Comparison of ENCODE assay signal across 12 cellular contexts in the genomic region with DNA sequence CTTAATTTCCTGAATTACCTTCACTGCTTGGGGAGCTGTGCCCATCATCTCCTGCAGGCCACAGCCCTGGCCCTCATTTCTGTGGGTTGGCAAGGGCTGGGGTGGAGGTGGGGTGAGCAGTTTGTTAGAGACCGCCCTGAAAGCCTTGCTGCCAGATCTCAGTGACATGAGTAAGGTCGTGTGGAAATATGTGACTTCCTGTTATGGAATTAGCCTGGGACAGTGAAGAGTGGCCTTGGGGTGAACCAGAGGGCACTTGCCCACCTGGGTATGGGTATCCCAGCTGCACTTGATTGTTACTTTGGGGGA. TPM values are rescaled to one million over a fixed set of nuclear protein-coding genes. Genes with fewer than 3 reads are reported as not detected.
A peak's percentile ranks its signal among the peaks of the same experiment; 100 is the strongest.
DNase-seq lines count a peak whose midpoint lies in the region; TF ChIP-seq lines count a peak whose summit lies in the region.
"Had no signal": no experiment of that assay in that cellular context is flagged by ENCODE, and none has a peak within 500 bp of the region (broad histone marks: within the 10 kb centered on the region; RNA-seq: fewer than 3 reads in every experiment).

No MANE protein-coding gene starts in this region.

- CTCF ChIA-PET in CD8-positive, alpha-beta memory T cell (lab: Charles Lee): interaction anchor here (1.3 kb wide), 1 partner anchor 14 kb away, joined by 3 read pairs; the partner anchor contains the start of gene GMCL2
- CTCF ChIA-PET in Calu3 (lab: Charles Lee): no interaction called here

- no peaks in the 10 kb centered on the region for H3K27me3 ChIP-seq in CD8-positive, alpha-beta memory T cell (ENCODE audit: insufficient read depth, low read length, poor library complexity, severe bottlenecking)
- H3K27me3 ChIP-seq in prostate gland (replicated peaks; ENCODE audit: insufficient read depth): no peaks in the 10 kb centered on the region

- peaks cover 0 to 2% of the 10 kb centered on the region in 2 donors for H3K27me3 Mint-ChIP-seq in CD8-positive, alpha-beta memory T cell
- H3K27me3 Mint-ChIP-seq in Calu3 (ENCODE audit: unreplicated experiment): peaks cover 12% of the 10 kb centered on the region

- TF ChIP-seq CTCF in coronary artery (IDR thresholded peaks at IDR 0.05) (no peak), prostate gland (IDR thresholded peaks at IDR 0.05) (no peak), Calu3 (IDR thresholded peaks at IDR 0.05; ENCODE audit: unreplicated experiment) (no peak)

- peak overlapping the region in 5 of 7 donors; percentile 5 to 85 (median 45) for H3K4me3 Mint-ChIP-seq in CD8-positive, alpha-beta memory T cell
- H3K4me3 Mint-ChIP-seq in Calu3 (ENCODE audit: low read depth, unreplicated experiment): no peak overlapping the region

- H3K36me3 Mint-ChIP-seq in CD8-positive, alpha-beta memory T cell: peaks cover 0 to 18% (median 1%) of the 10 kb centered on the region in 3 donors
- peaks cover 41% of the 10 kb centered on the region for H3K36me3 Mint-ChIP-seq in Calu3 (ENCODE audit: insufficient read depth, unreplicated experiment)

- peak overlapping the region in 1 of 8 donors; percentile 77 for H3K27ac Mint-ChIP-seq in CD8-positive, alpha-beta memory T cell
- no peak overlapping the region for H3K27ac Mint-ChIP-seq in Calu3 (ENCODE audit: unreplicated experiment)

- peaks cover 16% of the 10 kb centered on the region for H3K4me1 ChIP-seq in CD8-positive, alpha-beta memory T cell (ENCODE audit: insufficient read depth, low read length)
- peaks cover 11% of the 10 kb centered on the region for H3K4me1 ChIP-seq in prostate gland (replicated peaks)

- intact Hi-C loops in prostate gland (cut with DNase I): no loop called here
- intact Hi-C loops in Calu3 (cut with micrococcal nuclease; ENCODE audit: unreplicated experiment): no loop called here

- 51% methylated on average over 2 of the region's 2 CpGs for WGBS in prostate gland

- peaks cover 2% of the 10 kb centered on the region for H3K36me3 ChIP-seq in CD8-positive, alpha-beta memory T cell (ENCODE audit: insufficient read depth, low read length)
- H3K36me3 ChIP-seq in prostate gland: no peaks in the 10 kb centered on the region

- no peak overlapping the region for H3K27ac ChIP-seq in CD8-positive, alpha-beta memory T cell (ENCODE audit: low read depth, low read length)
- no peak overlapping the region for H3K27ac ChIP-seq in coronary artery
- H3K27ac ChIP-seq in prostate gland: no peak overlapping the region

- POLR2A ChIA-PET in CD8-positive, alpha-beta memory T cell (lab: Charles Lee): no interaction called here

- DNase-seq in 8988T (peak; percentile 66), NOMO-1 (lab: John Stamatoyannopoulos, UW; ENCODE audit: unreplicated experiment in 2 of 2) (peak; percentile 67 to 68), coronary artery (ENCODE audit: low spot score) (peak; percentile 49), mesenteric fat pad (ENCODE audit: low spot score) (no peak), prostate gland (ENCODE audit: low spot score) (no peak), NCI-H1417 (lab: John Stamatoyannopoulos, UW) (no peak), Calu3 (no peak)
- no peak for DNase-seq in CD8-positive, alpha-beta memory T cell
- DNase-seq: MM.1S, NCI-H2171, T-helper 1 cell had no signal

- no peaks in the 10 kb centered on the region for H3K9me3 ChIP-seq in CD8-positive, alpha-beta memory T cell (ENCODE audit: low read length)
- no peaks in the 10 kb centered on the region for H3K9me3 ChIP-seq in prostate gland

- TF ChIP-seq POLR2A in prostate gland (IDR thresholded peaks at IDR 0.05): no peak

- H3K4me1 Mint-ChIP-seq in CD8-positive, alpha-beta memory T cell: peaks cover 13 to 18% (median 14%) of the 10 kb centered on the region in 3 donors
- peaks cover 14% of the 10 kb centered on the region for H3K4me1 Mint-ChIP-seq in Calu3 (ENCODE audit: low read depth, unreplicated experiment)

- H3K4me3 ChIP-seq in CD8-positive, alpha-beta memory T cell (ENCODE audit: low read length): no peak overlapping the region
- no peak overlapping the region for H3K4me3 ChIP-seq in coronary artery
- no peak overlapping the region for H3K4me3 ChIP-seq in prostate gland

- H3K9me3 Mint-ChIP-seq in CD8-positive, alpha-beta memory T cell: peaks cover 0 to 2% (median 0%) of the 10 kb centered on the region in 5 donors
- no peaks in the 10 kb centered on the region for H3K9me3 Mint-ChIP-seq in Calu3 (ENCODE audit: low read depth, unreplicated experiment)

- BruUV-seq in Calu3 (replicated peaks; lab: Mats Ljungman, UMichigan): no TSS peak

RNA-seq across cellular contexts. Expression of gene HNRNPAB, which starts 2.5 kb away (rescaled TPM):
- 100 to 1,000 TPM; 672 to 673 TPM for total RNA-seq in CD8-positive, alpha-beta memory T cell
- polyA plus RNA-seq in CD8-positive, alpha-beta memory T cell: 80.5 TPM
- total RNA-seq in mesenteric fat pad (186 TPM), prostate gland (100 to 1,000 TPM in 1 of 2 donors, 10 to 100 TPM in 1; 73.1 to 104 TPM), Calu3 (2022) (306 and 314 TPM in 2 replicates)

RNA-seq across cellular contexts. Expression of gene GMCL2, which starts 14.7 kb away (rescaled TPM):
- not detected for total RNA-seq in CD8-positive, alpha-beta memory T cell
- not detected for polyA plus RNA-seq in CD8-positive, alpha-beta memory T cell
- not detected for total RNA-seq in mesenteric fat pad
- 1 to 10 TPM in 1 of 2 donors, not detected in 1; 2.8 TPM for total RNA-seq in prostate gland
- total RNA-seq in Calu3 (2022): not detected in 2 replicates
- total RNA-seq: dermis microvascular lymphatic vessel endothelial cell had no signal

RNA-seq across cellular contexts. Expression of gene PHYKPL, which starts 30.7 kb away (rescaled TPM):
- 10 to 100 TPM; 57.8 to 61.1 TPM for total RNA-seq in CD8-positive, alpha-beta memory T cell
- polyA plus RNA-seq in CD8-positive, alpha-beta memory T cell: 41.6 TPM
- 144 TPM for total RNA-seq in mesenteric fat pad
- 100 to 1,000 TPM in 1 of 2 donors, 10 to 100 TPM in 1; 43.4 to 135 TPM for total RNA-seq in prostate gland
- total RNA-seq in Calu3 (2022): 87.5 and 96.7 TPM in 2 replicates

RNA-seq across cellular contexts. Expression of gene NHP2, which starts 48.2 kb away (rescaled TPM):
- total RNA-seq in CD8-positive, alpha-beta memory T cell: 100 to 1,000 TPM; 298 to 311 TPM
- polyA plus RNA-seq in CD8-positive, alpha-beta memory T cell: 219 TPM
- total RNA-seq in mesenteric fat pad (99.2 TPM), prostate gland (100 to 1,000 TPM; 270 to 284 TPM), Calu3 (2022) (182 and 193 TPM in 2 replicates)

Comparison
In these comparisons a context has a peak if more than half of its experiments do, and no peak if none do; other contexts are left out.
1. DNase-seq: peak in 8988T (single experiment), NOMO-1 (2 of 2) and coronary artery (single experiment); none in CD8-positive, alpha-beta memory T cell (0 of 5), mesenteric fat pad (single experiment), prostate gland (single experiment), NCI-H1417 (0 of 3) and Calu3 (single experiment).